In the genomic region with DNA sequence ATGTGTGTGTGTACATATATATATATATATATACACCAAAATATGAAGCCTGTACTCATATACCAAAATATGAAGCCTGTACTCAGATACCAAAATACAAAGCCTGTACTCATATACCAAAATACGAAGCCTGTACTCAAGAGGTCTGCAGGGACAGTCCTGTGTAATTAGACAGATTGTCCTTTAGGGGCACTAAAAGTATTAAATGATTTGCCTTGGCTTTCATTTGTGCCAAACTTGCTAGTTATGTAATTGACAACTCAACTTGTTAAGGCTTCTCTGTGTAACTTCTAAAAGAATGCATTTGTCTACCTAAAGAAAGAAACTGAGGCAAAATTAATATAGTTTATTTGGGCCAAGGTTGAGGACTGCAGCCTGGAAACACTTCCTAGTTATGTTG, we compare ENCODE assay signal across 13 cellular contexts. TPM values are rescaled to one million over a fixed set of nuclear protein-coding genes. Genes with fewer than 3 reads are reported as not detected.
DNase-seq lines count a peak whose midpoint lies in the region; ATAC-seq and TF ChIP-seq lines count a peak whose summit lies in the region.
"Had no signal": no experiment of that assay in that cellular context is flagged by ENCODE, and none has a peak within 500 bp of the region (broad histone marks: within the 10 kb centered on the region; RNA-seq: fewer than 3 reads in every experiment).

No MANE protein-coding gene starts in this region.

- TF ChIP-seq CTCF in AG09309 (IDR thresholded peaks at IDR 0.05; ENCODE audit: control insufficient read depth, insufficient read depth, low read depth, low read length, missing control alignments) (peak; percentile 3), GM12873 (IDR thresholded peaks at IDR 0.05; ENCODE audit: insufficient read depth, low read depth, low read length, missing control alignments) (peak; percentile 32), PC-9 (conservative IDR thresholded peaks at IDR 0.05) (peak; percentile 59), esophagus muscularis mucosa (IDR thresholded peaks at IDR 0.05) (no peak), uterus (IDR thresholded peaks at IDR 0.05) (no peak)

- H3K27ac ChIP-seq in PC-9 = no peak overlapping the region
- H3K27ac ChIP-seq in esophagus muscularis mucosa (replicated peaks in 1 of 4) = no peak overlapping the region
- no peak overlapping the region for H3K27ac ChIP-seq in uterus

- H3K79me2 ChIP-seq in PC-9 (ENCODE audit: low read depth) = no peaks in the 10 kb centered on the region

- H3K36me3 ChIP-seq in PC-9 (ENCODE audit: low read depth) (no peaks in the 10 kb centered on the region), esophagus muscularis mucosa (no peaks in the 10 kb centered on the region), uterus (no peaks in the 10 kb centered on the region)

- TF ChIP-seq POLR2A in esophagus muscularis mucosa (IDR thresholded peaks at IDR 0.05; ENCODE audit: low read depth) (no peak), uterus (IDR thresholded peaks at IDR 0.05) (no peak)

- H2AFZ ChIP-seq in PC-9 = no peak overlapping the region

- no peaks in the 10 kb centered on the region for H3K9me2 ChIP-seq in PC-9 (ENCODE audit: insufficient read depth)

- no peaks in the 10 kb centered on the region for H4K20me1 ChIP-seq in PC-9 (ENCODE audit: insufficient read depth)

- H3K4me1 ChIP-seq in PC-9 (replicated peaks; ENCODE audit: insufficient read depth) = no peaks in the 10 kb centered on the region
- H3K4me1 ChIP-seq in esophagus muscularis mucosa = no peaks in the 10 kb centered on the region
- no peaks in the 10 kb centered on the region for H3K4me1 ChIP-seq in uterus

- no peaks in the 10 kb centered on the region for H3K27me3 ChIP-seq in PC-9 (ENCODE audit: insufficient read depth, low read depth)
- no peaks in the 10 kb centered on the region for H3K27me3 ChIP-seq in esophagus muscularis mucosa
- H3K27me3 ChIP-seq in uterus = no peaks in the 10 kb centered on the region

- no peak overlapping the region for H3K4me3 ChIP-seq in AG09309 (ENCODE audit: control insufficient read depth, low read depth, low read length)
- H3K4me3 ChIP-seq in PC-9 = no peak overlapping the region
- no peak overlapping the region for H3K4me3 ChIP-seq in esophagus muscularis mucosa
- H3K4me3 ChIP-seq in uterus = no peak overlapping the region

- no peak for ATAC-seq in stimulated activated effector memory CD8-positive, alpha-beta T cell treated with anti-CD3 and anti-CD28 coated beads, Interleukin-12 subunit alpha, Interleukin-12 subunit beta, amount 100 ng/mL, for 72 hours
- ATAC-seq: WTC11 had no signal

- intact Hi-C loops in PC-9 (cut with micrococcal nuclease; ENCODE audit: unreplicated experiment) (no loop called here), esophagus muscularis mucosa (cut with DNase I) (no loop called here), uterus (cut with DNase I; ENCODE audit: low total_unique reads) (no loop called here)

- no peak for TF ChIP-seq EP300 in esophagus muscularis mucosa (IDR thresholded peaks at IDR 0.05)

- H3K4me1 Mint-ChIP-seq in stimulated activated effector memory CD8-positive, alpha-beta T cell treated with anti-CD3 and anti-CD28 coated beads, Interleukin-12 subunit alpha, Interleukin-12 subunit beta, amount 100 ng/mL, for 72 hours = no peaks in the 10 kb centered on the region
- H3K4me1 Mint-ChIP-seq: brain, nephron, WTC11 had no signal

- no peak for DNase-seq in AG09309 (ENCODE audit: low read depth)
- no peak for DNase-seq in PC-9
- peak; percentile 5 for DNase-seq in esophagus muscularis mucosa (ENCODE audit: extremely low spot score)
- no peak for DNase-seq in stimulated activated effector memory CD8-positive, alpha-beta T cell treated with anti-CD3 and anti-CD28 coated beads, Interleukin-12 subunit alpha, Interleukin-12 subunit beta, amount 100 ng/mL, for 72 hours (ENCODE audit: low spot score in 2 of 2)
- no peak for DNase-seq in uterus
- DNase-seq in KG1 (lab: John Stamatoyannopoulos, UW) = no peak
- DNase-seq in iPS-NIHi11 (ENCODE audit: low spot score) = no peak
- DNase-seq: activated T-cell treated with anti-CD3 and anti-CD28 coated beads, Interleukin-2, amount 50 U/mL, for 48 hours; NCI-H1048 had no signal

- H3F3A ChIP-seq in PC-9 (ENCODE audit: insufficient read depth, low read depth) = no peaks in the 10 kb centered on the region

- CTCF ChIA-PET in PC-9 (lab: Charles Lee) = no interaction called here

- WGBS in esophagus muscularis mucosa = 68% methylated on average over 1 of the region's 1 CpG

- H3K9me3 ChIP-seq in PC-9 (ENCODE audit: insufficient read depth, low read depth) (no peaks in the 10 kb centered on the region), esophagus muscularis mucosa (no peaks in the 10 kb centered on the region), uterus (no peaks in the 10 kb centered on the region)

- no peak overlapping the region for H3K4me3 Mint-ChIP-seq in stimulated activated effector memory CD8-positive, alpha-beta T cell treated with anti-CD3 and anti-CD28 coated beads, Interleukin-12 subunit alpha, Interleukin-12 subunit beta, amount 100 ng/mL, for 72 hours
- H3K4me3 Mint-ChIP-seq: brain, nephron, WTC11 had no signal

- no peak overlapping the region for H3K4me2 ChIP-seq in PC-9

- H3K36me3 Mint-ChIP-seq in stimulated activated effector memory CD8-positive, alpha-beta T cell treated with anti-CD3 and anti-CD28 coated beads, Interleukin-12 subunit alpha, Interleukin-12 subunit beta, amount 100 ng/mL, for 72 hours = no peaks in the 10 kb centered on the region
- H3K36me3 Mint-ChIP-seq: brain, WTC11 had no signal

- no peak overlapping the region for H3K27ac Mint-ChIP-seq in stimulated activated effector memory CD8-positive, alpha-beta T cell treated with anti-CD3 and anti-CD28 coated beads, Interleukin-12 subunit alpha, Interleukin-12 subunit beta, amount 100 ng/mL, for 72 hours
- H3K27ac Mint-ChIP-seq: brain, nephron, WTC11 had no signal

- H3K9me3 Mint-ChIP-seq in stimulated activated effector memory CD8-positive, alpha-beta T cell treated with anti-CD3 and anti-CD28 coated beads, Interleukin-12 subunit alpha, Interleukin-12 subunit beta, amount 100 ng/mL, for 72 hours = no peaks in the 10 kb centered on the region
- H3K9me3 Mint-ChIP-seq: brain, nephron, WTC11 had no signal

- POLR2A ChIA-PET in PC-9 (lab: Charles Lee; ENCODE audit: unreplicated experiment) = no interaction called here

- no TSS peak for BruUV-seq in PC-9 (replicated peaks; lab: Mats Ljungman, UMichigan)

RNA-seq across cellular contexts. Expression of a gene that starts 30.8 kb away (rescaled TPM):
- total RNA-seq in PC-9 (2021) = 32.8 and 38.9 TPM in 2 replicates
- total RNA-seq in esophagus muscularis mucosa = 10 to 100 TPM; 32.4 to 48.0 (median 44.3) TPM
- 100 to 1,000 TPM in 1 of 4 donors, 10 to 100 TPM in 3; 15.0 to 113 (median 29.8) TPM for total RNA-seq in uterus

Comparison
In these comparisons a context has a peak if more than half of its experiments do, and no peak if none do; other contexts are left out.
1. CTCF ChIP-seq: peak in AG09309 (single experiment), GM12873 (single experiment) and PC-9 (single experiment); none in esophagus muscularis mucosa (0 of 3) and uterus (0 of 4).